1 cellular context compared by ENCODE assay signal in the genomic region with DNA sequence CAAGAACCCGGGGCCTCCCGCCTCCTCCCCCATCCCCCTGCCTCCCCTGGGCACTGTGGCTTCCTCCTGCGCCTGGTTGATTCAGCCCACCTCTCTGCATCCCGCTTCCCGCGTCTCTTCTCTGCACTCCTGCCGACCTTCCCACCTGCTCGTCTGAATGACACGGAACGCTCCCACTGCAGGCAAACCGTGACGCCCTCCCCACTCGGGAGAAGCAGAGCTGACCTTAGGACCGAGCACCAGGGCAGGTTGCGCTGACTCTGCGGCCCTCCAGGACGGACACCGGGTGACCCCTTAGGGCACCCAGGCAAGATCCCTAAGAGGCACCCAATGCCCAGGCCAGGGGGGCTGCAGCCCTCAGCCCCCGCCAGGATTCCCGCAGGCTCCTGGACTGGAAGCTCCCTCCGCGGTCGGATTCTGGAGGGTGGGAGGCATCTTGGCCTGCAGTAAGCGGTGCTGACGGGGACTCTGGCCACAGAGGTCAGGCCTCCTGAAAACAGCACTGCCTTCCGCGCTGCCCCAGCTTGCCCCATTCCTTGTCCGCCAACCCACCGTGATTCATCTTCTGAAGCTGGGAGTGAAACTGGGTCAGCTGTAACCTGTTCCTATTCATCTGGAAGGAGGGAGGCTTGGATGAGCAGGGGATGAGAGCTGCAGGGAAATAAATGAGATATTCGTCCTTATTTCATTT.
A peak's percentile ranks its signal among the peaks of the same experiment; 100 is the strongest.
TF ChIP-seq lines count a peak whose summit lies in the region.

No MANE protein-coding gene starts in this region.

TF ChIP-seq in HepG2, 621 proteins besides CTCF, POLR2A, EP300 and RAD21:
- TF ChIP-seq, protein P1, sequence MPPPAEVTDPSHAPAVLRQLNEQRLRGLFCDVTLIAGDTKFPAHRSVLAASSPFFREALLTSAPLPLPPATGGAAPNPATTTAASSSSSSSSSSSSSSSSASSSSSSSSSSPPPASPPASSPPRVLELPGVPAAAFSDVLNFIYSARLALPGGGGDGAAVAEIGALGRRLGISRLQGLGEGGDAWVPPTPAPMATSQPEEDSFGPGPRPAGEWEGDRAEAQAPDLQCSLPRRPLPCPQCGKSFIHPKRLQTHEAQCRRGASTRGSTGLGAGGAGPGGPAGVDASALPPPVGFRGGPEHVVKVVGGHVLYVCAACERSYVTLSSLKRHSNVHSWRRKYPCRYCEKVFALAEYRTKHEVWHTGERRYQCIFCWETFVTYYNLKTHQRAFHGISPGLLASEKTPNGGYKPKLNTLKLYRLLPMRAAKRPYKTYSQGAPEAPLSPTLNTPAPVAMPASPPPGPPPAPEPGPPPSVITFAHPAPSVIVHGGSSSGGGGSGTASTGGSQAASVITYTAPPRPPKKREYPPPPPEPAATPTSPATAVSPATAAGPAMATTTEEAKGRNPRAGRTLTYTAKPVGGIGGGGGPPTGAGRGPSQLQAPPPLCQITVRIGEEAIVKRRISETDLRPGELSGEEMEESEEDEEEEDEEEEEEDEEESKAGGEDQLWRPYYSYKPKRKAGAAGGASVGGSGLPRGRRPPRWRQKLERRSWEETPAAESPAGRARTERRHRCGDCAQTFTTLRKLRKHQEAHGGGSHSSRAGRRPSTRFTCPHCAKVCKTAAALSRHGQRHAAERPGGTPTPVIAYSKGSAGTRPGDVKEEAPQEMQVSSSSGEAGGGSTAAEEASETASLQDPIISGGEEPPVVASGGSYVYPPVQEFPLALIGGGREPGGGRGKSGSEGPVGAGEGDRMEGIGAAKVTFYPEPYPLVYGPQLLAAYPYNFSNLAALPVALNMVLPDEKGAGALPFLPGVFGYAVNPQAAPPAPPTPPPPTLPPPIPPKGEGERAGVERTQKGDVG (CRISPR knock-in tag; IDR thresholded peaks at IDR 0.05; ENCODE audit: borderline replicate concordance), result no peak
- no peak for TF ChIP-seq ZFAT (CRISPR knock-in tag; conservative IDR thresholded peaks at IDR 0.05)
- TF ChIP-seq, protein P2, sequence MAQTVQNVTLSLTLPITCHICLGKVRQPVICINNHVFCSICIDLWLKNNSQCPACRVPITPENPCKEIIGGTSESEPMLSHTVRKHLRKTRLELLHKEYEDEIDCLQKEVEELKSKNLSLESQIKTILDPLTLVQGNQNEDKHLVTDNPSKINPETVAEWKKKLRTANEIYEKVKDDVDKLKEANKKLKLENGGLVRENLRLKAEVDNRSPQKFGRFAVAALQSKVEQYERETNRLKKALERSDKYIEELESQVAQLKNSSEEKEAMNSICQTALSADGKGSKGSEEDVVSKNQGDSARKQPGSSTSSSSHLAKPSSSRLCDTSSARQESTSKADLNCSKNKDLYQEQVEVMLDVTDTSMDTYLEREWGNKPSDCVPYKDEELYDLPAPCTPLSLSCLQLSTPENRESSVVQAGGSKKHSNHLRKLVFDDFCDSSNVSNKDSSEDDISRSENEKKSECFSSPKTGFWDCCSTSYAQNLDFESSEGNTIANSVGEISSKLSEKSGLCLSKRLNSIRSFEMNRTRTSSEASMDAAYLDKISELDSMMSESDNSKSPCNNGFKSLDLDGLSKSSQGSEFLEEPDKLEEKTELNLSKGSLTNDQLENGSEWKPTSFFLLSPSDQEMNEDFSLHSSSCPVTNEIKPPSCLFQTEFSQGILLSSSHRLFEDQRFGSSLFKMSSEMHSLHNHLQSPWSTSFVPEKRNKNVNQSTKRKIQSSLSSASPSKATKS (CRISPR knock-in tag; IDR thresholded peaks at IDR 0.05), result no peak
- peak; percentile 27; the same call in 1 of the 2 replicates for TF ChIP-seq ZBTB38 (CRISPR knock-in tag; IDR thresholded peaks at IDR 0.05)
- TF ChIP-seq, protein P3, sequence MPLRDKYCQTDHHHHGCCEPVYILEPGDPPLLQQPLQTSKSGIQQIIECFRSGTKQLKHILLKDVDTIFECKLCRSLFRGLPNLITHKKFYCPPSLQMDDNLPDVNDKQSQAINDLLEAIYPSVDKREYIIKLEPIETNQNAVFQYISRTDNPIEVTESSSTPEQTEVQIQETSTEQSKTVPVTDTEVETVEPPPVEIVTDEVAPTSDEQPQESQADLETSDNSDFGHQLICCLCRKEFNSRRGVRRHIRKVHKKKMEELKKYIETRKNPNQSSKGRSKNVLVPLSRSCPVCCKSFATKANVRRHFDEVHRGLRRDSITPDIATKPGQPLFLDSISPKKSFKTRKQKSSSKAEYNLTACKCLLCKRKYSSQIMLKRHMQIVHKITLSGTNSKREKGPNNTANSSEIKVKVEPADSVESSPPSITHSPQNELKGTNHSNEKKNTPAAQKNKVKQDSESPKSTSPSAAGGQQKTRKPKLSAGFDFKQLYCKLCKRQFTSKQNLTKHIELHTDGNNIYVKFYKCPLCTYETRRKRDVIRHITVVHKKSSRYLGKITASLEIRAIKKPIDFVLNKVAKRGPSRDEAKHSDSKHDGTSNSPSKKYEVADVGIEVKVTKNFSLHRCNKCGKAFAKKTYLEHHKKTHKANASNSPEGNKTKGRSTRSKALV (CRISPR knock-in tag; IDR thresholded peaks at IDR 0.05), result no peak
- TF ChIP-seq, protein P4, sequence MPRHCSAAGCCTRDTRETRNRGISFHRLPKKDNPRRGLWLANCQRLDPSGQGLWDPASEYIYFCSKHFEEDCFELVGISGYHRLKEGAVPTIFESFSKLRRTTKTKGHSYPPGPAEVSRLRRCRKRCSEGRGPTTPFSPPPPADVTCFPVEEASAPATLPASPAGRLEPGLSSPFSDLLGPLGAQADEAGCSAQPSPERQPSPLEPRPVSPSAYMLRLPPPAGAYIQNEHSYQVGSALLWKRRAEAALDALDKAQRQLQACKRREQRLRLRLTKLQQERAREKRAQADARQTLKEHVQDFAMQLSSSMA (CRISPR knock-in tag; IDR thresholded peaks at IDR 0.05), result no peak
- TF ChIP-seq ZSCAN25 (CRISPR knock-in tag; IDR thresholded peaks at IDR 0.05), result no peak
- no peak for TF ChIP-seq HNRNPL (IDR thresholded peaks at IDR 0.05; ENCODE audit: low read depth, low read length)
- TF ChIP-seq, protein P5, sequence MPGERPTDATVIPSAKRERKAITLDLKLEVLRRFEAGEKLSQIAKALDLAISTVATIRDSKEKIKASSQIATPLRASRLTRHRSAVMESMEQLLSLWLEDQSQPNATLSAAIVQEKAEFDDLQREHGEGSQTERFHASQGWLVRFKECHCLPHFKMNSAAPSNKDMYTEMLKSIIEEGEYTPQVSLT (CRISPR knock-in tag; IDR thresholded peaks at IDR 0.05; ENCODE audit: borderline replicate concordance, low read depth), result no peak
- TF ChIP-seq, protein P6, sequence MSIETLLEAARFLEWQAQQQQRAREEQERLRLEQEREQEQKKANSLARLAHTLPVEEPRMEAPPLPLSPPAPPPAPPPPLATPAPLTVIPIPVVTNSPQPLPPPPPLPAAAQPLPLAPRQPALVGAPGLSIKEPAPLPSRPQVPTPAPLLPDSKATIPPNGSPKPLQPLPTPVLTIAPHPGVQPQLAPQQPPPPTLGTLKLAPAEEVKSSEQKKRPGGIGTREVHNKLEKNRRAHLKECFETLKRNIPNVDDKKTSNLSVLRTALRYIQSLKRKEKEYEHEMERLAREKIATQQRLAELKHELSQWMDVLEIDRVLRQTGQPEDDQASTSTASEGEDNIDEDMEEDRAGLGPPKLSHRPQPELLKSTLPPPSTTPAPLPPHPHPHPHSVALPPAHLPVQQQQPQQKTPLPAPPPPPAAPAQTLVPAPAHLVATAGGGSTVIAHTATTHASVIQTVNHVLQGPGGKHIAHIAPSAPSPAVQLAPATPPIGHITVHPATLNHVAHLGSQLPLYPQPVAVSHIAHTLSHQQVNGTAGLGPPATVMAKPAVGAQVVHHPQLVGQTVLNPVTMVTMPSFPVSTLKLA (IDR thresholded peaks at IDR 0.05), result no peak
- TF ChIP-seq NBN (conservative IDR thresholded peaks at IDR 0.05), result no peak
- TF ChIP-seq ZFYVE20 (CRISPR knock-in tag; IDR thresholded peaks at IDR 0.05; ENCODE audit: borderline replicate concordance, low read depth), result no peak
- TF ChIP-seq, protein P7, sequence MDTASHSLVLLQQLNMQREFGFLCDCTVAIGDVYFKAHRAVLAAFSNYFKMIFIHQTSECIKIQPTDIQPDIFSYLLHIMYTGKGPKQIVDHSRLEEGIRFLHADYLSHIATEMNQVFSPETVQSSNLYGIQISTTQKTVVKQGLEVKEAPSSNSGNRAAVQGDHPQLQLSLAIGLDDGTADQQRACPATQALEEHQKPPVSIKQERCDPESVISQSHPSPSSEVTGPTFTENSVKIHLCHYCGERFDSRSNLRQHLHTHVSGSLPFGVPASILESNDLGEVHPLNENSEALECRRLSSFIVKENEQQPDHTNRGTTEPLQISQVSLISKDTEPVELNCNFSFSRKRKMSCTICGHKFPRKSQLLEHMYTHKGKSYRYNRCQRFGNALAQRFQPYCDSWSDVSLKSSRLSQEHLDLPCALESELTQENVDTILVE (CRISPR knock-in tag; IDR thresholded peaks at IDR 0.05), result no peak
- TF ChIP-seq, protein P8, sequence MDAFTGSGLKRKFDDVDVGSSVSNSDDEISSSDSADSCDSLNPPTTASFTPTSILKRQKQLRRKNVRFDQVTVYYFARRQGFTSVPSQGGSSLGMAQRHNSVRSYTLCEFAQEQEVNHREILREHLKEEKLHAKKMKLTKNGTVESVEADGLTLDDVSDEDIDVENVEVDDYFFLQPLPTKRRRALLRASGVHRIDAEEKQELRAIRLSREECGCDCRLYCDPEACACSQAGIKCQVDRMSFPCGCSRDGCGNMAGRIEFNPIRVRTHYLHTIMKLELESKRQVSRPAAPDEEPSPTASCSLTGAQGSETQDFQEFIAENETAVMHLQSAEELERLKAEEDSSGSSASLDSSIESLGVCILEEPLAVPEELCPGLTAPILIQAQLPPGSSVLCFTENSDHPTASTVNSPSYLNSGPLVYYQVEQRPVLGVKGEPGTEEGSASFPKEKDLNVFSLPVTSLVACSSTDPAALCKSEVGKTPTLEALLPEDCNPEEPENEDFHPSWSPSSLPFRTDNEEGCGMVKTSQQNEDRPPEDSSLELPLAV (CRISPR knock-in tag; conservative IDR thresholded peaks at IDR 0.05; ENCODE audit: low read depth), result no peak
- TF ChIP-seq ZNF839 (CRISPR knock-in tag; IDR thresholded peaks at IDR 0.05; ENCODE audit: borderline replicate concordance), result no peak
- TF ChIP-seq, protein P9, sequence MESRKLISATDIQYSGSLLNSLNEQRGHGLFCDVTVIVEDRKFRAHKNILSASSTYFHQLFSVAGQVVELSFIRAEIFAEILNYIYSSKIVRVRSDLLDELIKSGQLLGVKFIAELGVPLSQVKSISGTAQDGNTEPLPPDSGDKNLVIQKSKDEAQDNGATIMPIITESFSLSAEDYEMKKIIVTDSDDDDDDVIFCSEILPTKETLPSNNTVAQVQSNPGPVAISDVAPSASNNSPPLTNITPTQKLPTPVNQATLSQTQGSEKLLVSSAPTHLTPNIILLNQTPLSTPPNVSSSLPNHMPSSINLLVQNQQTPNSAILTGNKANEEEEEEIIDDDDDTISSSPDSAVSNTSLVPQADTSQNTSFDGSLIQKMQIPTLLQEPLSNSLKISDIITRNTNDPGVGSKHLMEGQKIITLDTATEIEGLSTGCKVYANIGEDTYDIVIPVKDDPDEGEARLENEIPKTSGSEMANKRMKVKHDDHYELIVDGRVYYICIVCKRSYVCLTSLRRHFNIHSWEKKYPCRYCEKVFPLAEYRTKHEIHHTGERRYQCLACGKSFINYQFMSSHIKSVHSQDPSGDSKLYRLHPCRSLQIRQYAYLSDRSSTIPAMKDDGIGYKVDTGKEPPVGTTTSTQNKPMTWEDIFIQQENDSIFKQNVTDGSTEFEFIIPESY (CRISPR knock-in tag; IDR thresholded peaks at IDR 0.05), result peak; percentile 90
